In genomic region chr4:87690947-87691346, GRCh38 we compare ENCODE assay signal across 5 cellular contexts. TPM values are rescaled to one million over a fixed set of nuclear protein-coding genes. Genes with fewer than 3 reads are reported as not detected.
"Had no signal": no experiment of that assay in that cellular context is flagged by ENCODE, and none has a peak within 500 bp of the region (broad histone marks: within the 10 kb centered on the region; RNA-seq: fewer than 3 reads in every experiment).

No MANE protein-coding gene starts in this region.

RNA-seq across cellular contexts. Expression of gene DMP1, which starts 40.9 kb away (rescaled TPM):
- total RNA-seq: HepG2, HT-29, HT1080, IMR-90 had no signal
- polyA plus RNA-seq: HepG2, IgD-negative memory B cell, IMR-90 had no signal
